ENCODE assay signal across 14 cellular contexts in the genomic region with DNA sequence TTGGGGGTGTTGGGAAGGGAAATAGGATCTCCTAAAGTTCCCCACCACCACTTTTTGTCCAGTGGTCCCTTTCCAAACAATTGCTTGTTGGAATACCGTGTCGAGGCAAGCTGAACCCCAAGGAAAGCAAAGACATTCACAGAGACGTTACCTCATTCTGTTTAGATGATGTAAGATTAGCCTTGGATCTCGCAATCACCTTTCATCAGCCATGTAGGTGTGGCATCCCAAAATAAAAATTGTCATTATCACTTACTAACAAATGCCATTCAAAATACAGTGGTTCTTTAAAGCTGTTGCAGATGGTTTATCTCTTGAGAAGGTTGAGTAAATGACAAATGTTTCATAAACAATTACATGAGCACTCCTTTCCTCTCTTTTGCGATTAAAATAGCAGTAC.
A peak's percentile ranks its signal among the peaks of the same experiment; 100 is the strongest.
DNase-seq lines count a peak whose midpoint lies in the region; ATAC-seq and TF ChIP-seq lines count a peak whose summit lies in the region.
"Had no signal": no experiment of that assay in that cellular context is flagged by ENCODE, and none has a peak within 500 bp of the region (broad histone marks: within the 10 kb centered on the region; RNA-seq: fewer than 3 reads in every experiment).

No MANE protein-coding gene starts in this region.

- H3K4me3 ChIP-seq in heart right ventricle (peak overlapping the region in 8 of 10 donors; percentile 7 to 48 (median 40)), adipocyte (ENCODE audit: low read length) (peak overlapping the region; percentile 67), gastroesophageal sphincter (peak overlapping the region in 1 of 2 donors; percentile 19), upper lobe of left lung (peak overlapping the region in 3 of 4 donors; percentile 9 to 30 (median 18)), WERI-Rb-1 (ENCODE audit: low read depth, low read length) (no peak overlapping the region)
- H3K4me3 ChIP-seq: SK-N-MC had no signal

- 57 to 74% methylated on average over 5 of the region's 5 CpGs for WGBS in heart right ventricle, 2 donors
- WGBS in gastroesophageal sphincter (ENCODE audit: low coverage in 1 of 2), 2 donors = 54 to 70% methylated on average over 5 of the region's 5 CpGs
- 30 to 38% methylated on average over 5 of the region's 5 CpGs for WGBS in upper lobe of left lung, 2 donors

- TF ChIP-seq EP300 in gastroesophageal sphincter (IDR thresholded peaks at IDR 0.05) (no peak), upper lobe of left lung (IDR thresholded peaks at IDR 0.05) (no peak)

- DNase-seq in heart right ventricle (no peak), left ventricle myocardium superior (no peak), adipocyte (ENCODE audit: low read depth) (no peak), upper lobe of left lung (no peak), globus pallidus (ENCODE audit: low spot score) (no peak), WERI-Rb-1 (no peak)
- DNase-seq: activated CD4-positive, CD25-positive, alpha-beta regulatory T cell; activated CD8-positive, alpha-beta memory T cell treated with anti-CD3 and anti-CD28 coated beads, Interleukin-2, amount 50 U/mL, for 48 hours; DMS 273 treated with DMSO at 0.1 percent for 48 hours; NCI-H1694 had no signal

- H3K4me1 ChIP-seq in heart right ventricle (peaks cover 0 to 39% (median 17%) of the 10 kb centered on the region in 9 donors), adipocyte (ENCODE audit: control insufficient read depth, insufficient read depth, low read length) (peaks cover 11% of the 10 kb centered on the region), gastroesophageal sphincter (peaks cover 0 to 13% (median 0%) of the 10 kb centered on the region in 3 donors), upper lobe of left lung (peaks cover 3 to 19% (median 7%) of the 10 kb centered on the region in 4 donors)

- H3K27ac ChIP-seq in heart right ventricle (peak overlapping the region in 5 of 10 donors; percentile 12 to 56 (median 47)), gastroesophageal sphincter (peak overlapping the region in 2 of 4 donors; percentile 18 to 43), upper lobe of left lung (peak overlapping the region in 3 of 4 donors; percentile 58 to 77 (median 73)), WERI-Rb-1 (no peak overlapping the region)
- H3K27ac ChIP-seq: SK-N-MC had no signal

- TF ChIP-seq CTCF in heart right ventricle (IDR thresholded peaks at IDR 0.05) = no peak
- no peak for TF ChIP-seq CTCF in gastroesophageal sphincter (IDR thresholded peaks at IDR 0.05)
- no peak for TF ChIP-seq CTCF in upper lobe of left lung (IDR thresholded peaks at IDR 0.05)
- TF ChIP-seq CTCF in WERI-Rb-1 (IDR thresholded peaks at IDR 0.05; ENCODE audit: low read depth, low read length) = no peak

- intact Hi-C loops in heart right ventricle (cut with DNase I) (loop anchor here in 5 of 10 donors (1.0 to 10.0 kb wide), 5 partner anchors 28 to 112 kb away; a partner anchor contains a TSS), left ventricle myocardium superior (cut with micrococcal nuclease) (no loop called here)

- H3K27me3 ChIP-seq in heart right ventricle (peaks cover 0 to 3% (median 0%) of the 10 kb centered on the region in 7 donors), adipocyte (replicated peaks; ENCODE audit: control insufficient read depth, insufficient read depth, low read length) (peaks cover 37% of the 10 kb centered on the region), gastroesophageal sphincter (peaks cover 20% of the 10 kb centered on the region), upper lobe of left lung (no peaks in the 10 kb centered on the region), WERI-Rb-1 (ENCODE audit: insufficient read depth, low read depth, severe bottlenecking) (no peaks in the 10 kb centered on the region)

- H3K9ac ChIP-seq in adipocyte (ENCODE audit: low read length) = peak overlapping the region; percentile 36

- no peak for TF ChIP-seq POLR2A in gastroesophageal sphincter (IDR thresholded peaks at IDR 0.05)
- TF ChIP-seq POLR2A in upper lobe of left lung (IDR thresholded peaks at IDR 0.05) = no peak

- ATAC-seq in heart right ventricle (no peak), left ventricle myocardium superior (no peak), gastroesophageal sphincter (peak; percentile 44), upper lobe of left lung (ENCODE audit: low FRiP score in 2 of 2) (no peak), HG03571 (IDR thresholded peaks at IDR 0.05; ENCODE audit: unreplicated experiment) (no peak)
- ATAC-seq: HepG2 had no signal

- H3K36me3 ChIP-seq in heart right ventricle = no peaks in the 10 kb centered on the region
- H3K36me3 ChIP-seq in adipocyte (ENCODE audit: control insufficient read depth, insufficient read depth, low read length, severe bottlenecking) = no peaks in the 10 kb centered on the region
- H3K36me3 ChIP-seq in gastroesophageal sphincter = no peaks in the 10 kb centered on the region
- no peaks in the 10 kb centered on the region for H3K36me3 ChIP-seq in upper lobe of left lung
- no peaks in the 10 kb centered on the region for H3K36me3 ChIP-seq in WERI-Rb-1

- H3K9me3 ChIP-seq in heart right ventricle = no peaks in the 10 kb centered on the region
- H3K9me3 ChIP-seq in adipocyte (ENCODE audit: control insufficient read depth, low read length) = no peaks in the 10 kb centered on the region
- no peaks in the 10 kb centered on the region for H3K9me3 ChIP-seq in gastroesophageal sphincter
- no peaks in the 10 kb centered on the region for H3K9me3 ChIP-seq in upper lobe of left lung
- H3K9me3 ChIP-seq in WERI-Rb-1 (ENCODE audit: severe bottlenecking) = no peaks in the 10 kb centered on the region
